Comparison of ENCODE assay signal across 6 cellular contexts in the genomic region with DNA sequence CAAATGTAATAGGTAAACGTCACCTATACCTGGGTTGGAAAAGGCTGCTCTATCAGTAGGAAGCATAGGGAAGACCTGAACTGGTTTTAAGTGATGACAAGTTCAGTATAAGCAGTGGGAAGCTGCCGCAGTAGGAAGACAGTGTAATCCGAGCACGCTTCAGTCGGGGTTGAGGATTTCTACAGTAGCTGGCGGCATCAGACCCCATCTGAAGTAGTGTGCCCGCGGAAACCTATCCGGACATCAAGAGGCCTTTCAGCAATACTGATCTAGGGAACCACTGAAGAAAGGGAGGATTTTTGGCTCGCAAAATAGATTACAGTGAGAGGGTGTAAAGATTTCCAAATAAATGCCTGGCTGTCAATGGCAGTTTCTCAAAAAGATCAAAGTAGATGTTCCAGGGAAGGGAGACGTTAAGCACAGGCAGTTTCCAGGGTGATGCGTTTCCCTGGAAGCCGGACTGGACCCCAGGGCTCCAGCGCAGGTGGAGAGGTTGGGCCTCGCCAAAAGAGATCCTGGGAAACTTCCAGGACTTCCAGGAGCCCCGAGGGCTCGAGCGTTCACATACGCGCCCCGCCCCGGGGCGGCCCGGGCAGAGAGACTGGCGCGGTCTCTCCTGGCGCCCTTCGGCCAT. TPM values are rescaled to one million over a fixed set of nuclear protein-coding genes. Genes with fewer than 3 reads are reported as not detected.
DNase-seq lines count a peak whose midpoint lies in the region; ATAC-seq, FAIRE-seq and TF ChIP-seq lines count a peak whose summit lies in the region.

No MANE protein-coding gene starts in this region.

- H3K4me1 Mint-ChIP-seq in glutamatergic neuron (ENCODE audit: low read depth, unreplicated experiment): peaks cover 42% of the 10 kb centered on the region

- H3K27me3 Mint-ChIP-seq in glutamatergic neuron (ENCODE audit: unreplicated experiment): peaks cover 31% of the 10 kb centered on the region

- peaks cover 15% of the 10 kb centered on the region for H3K4me1 ChIP-seq in A549
- peaks cover 0 to 44% (median 15%) of the 10 kb centered on the region in 4 donors for H3K4me1 ChIP-seq in tibial nerve

- peak overlapping the region; percentile 88 for H3K4me3 Mint-ChIP-seq in glutamatergic neuron (ENCODE audit: unreplicated experiment)

- peak overlapping the region; percentile 89 to 92 for H3K27ac ChIP-seq in A549
- H3K27ac ChIP-seq in tibial nerve: peak overlapping the region; percentile 66 to 86 (median 78)

- H3K36me3 ChIP-seq in tibial nerve: no peaks in the 10 kb centered on the region

- TF ChIP-seq RAD21 in A549 (conservative IDR thresholded peaks at IDR 0.05 in 1 of 2, IDR thresholded peaks at IDR 0.05 in 1 of 2): no peak

- H3K4me3 ChIP-seq in A549: peak overlapping the region; percentile 78
- H3K4me3 ChIP-seq in tibial nerve: peak overlapping the region; percentile 52 to 64 (median 58)

- peak overlapping the region; percentile 99 for H3K4me2 ChIP-seq in A549

- no peak; a peak in 1 of 6 replicates for ATAC-seq in A549
- no peak for ATAC-seq in GM21447 (IDR thresholded peaks at IDR 0.05; ENCODE audit: unreplicated experiment)

- H3K9me3 ChIP-seq in A549 (no peaks in the 10 kb centered on the region), tibial nerve (no peaks in the 10 kb centered on the region)

- H3K27me3 ChIP-seq in tibial nerve: no peaks in the 10 kb centered on the region

- peaks cover 9% of the 10 kb centered on the region for H3K36me3 Mint-ChIP-seq in glutamatergic neuron (ENCODE audit: unreplicated experiment)

- TF ChIP-seq POLR2A in A549 (IDR thresholded peaks at IDR 0.05; ENCODE audit: low read length): no peak
- no peak for TF ChIP-seq POLR2A in tibial nerve (IDR thresholded peaks at IDR 0.05)

- peaks cover 17% of the 10 kb centered on the region for H3K9me3 Mint-ChIP-seq in glutamatergic neuron (ENCODE audit: unreplicated experiment)

- POLR2A ChIA-PET in A549 (lab: Yijun Ruan, JAX): no interaction called here

- 61% methylated on average over 15 of the region's 28 CpGs for WGBS in A549 (ENCODE audit: missing lambda C conversion rate)
- 18 to 24% methylated on average over 19 to 27 of the region's 28 CpGs for WGBS in tibial nerve, 2 donors

- FAIRE-seq in A549 (lab: Jason Lieb, UNC): no peak

- TF ChIP-seq CTCF in A549 (IDR thresholded peaks at IDR 0.05) (no peak), glutamatergic neuron (IDR thresholded peaks at IDR 0.05; ENCODE audit: partially characterized antibody, unreplicated experiment) (no peak), tibial nerve (IDR thresholded peaks at IDR 0.05) (no peak)

- DNase-seq in A549 (ENCODE audit: low read depth in 1 of 2, low spot score in 1 of 2) (no peak), NCI-H2227 treated with DMSO at 0.1 percent for 48 hours (lab: John Stamatoyannopoulos, UW) (peak; percentile 53), glutamatergic neuron (no peak), tibial nerve (ENCODE audit: low spot score in 2 of 2) (no peak), HuH-7 (ENCODE audit: low spot score) (no peak)

- CTCF ChIA-PET in A549 (lab: Yijun Ruan, JAX): interaction anchor here (1.0 kb wide), 1 partner anchor 17 kb away, joined by 3 read pairs; no protein-coding TSS in a partner anchor

- TF ChIP-seq EP300 in A549 (IDR thresholded peaks at IDR 0.05) (no peak), tibial nerve (IDR thresholded peaks at IDR 0.05) (no peak)

- H3K27ac Mint-ChIP-seq in glutamatergic neuron (ENCODE audit: unreplicated experiment): peak overlapping the region; percentile 92

TF ChIP-seq in A549, 52 proteins besides CTCF, POLR2A, EP300 and RAD21:
- TF ChIP-seq POLR2AphosphoS2 (conservative IDR thresholded peaks at IDR 0.05; ENCODE audit: low read length): no peak
- no peak for TF ChIP-seq NPAS2 (CRISPR knock-in tag; IDR thresholded peaks at IDR 0.05; ENCODE audit: borderline replicate concordance)
- no peak for TF ChIP-seq SMC3 (IDR thresholded peaks at IDR 0.05)
- TF ChIP-seq, protein P1, sequence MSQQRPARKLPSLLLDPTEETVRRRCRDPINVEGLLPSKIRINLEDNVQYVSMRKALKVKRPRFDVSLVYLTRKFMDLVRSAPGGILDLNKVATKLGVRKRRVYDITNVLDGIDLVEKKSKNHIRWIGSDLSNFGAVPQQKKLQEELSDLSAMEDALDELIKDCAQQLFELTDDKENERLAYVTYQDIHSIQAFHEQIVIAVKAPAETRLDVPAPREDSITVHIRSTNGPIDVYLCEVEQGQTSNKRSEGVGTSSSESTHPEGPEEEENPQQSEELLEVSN (IDR thresholded peaks at IDR 0.05; ENCODE audit: borderline replicate concordance, low read depth): no peak
- TF ChIP-seq CEBPB (IDR thresholded peaks at IDR 0.05): no peak
- no peak for TF ChIP-seq ZFP36 (IDR thresholded peaks at IDR 0.05; ENCODE audit: borderline replicate concordance, partially characterized antibody)

RNA-seq across cellular contexts. Expression of a gene that starts 5.3 kb away (rescaled TPM):
- polyA plus RNA-seq in A549 (2011; rRNA removed) (0.30 and 0.40 TPM in 2 replicates), A549 (2017; fragmentation: RNase III; extraction: RNeasy Plus Mini Kit Qiagen cat#74134 plus additional on column Dnase treatment) (0.27 to 0.53 TPM (median 0.31 TPM) in 3 replicates)
- 0.39 and 0.41 TPM in 2 replicates for polyA plus RNA-seq in A549 (2012; cell fraction: cytosol; rRNA removed)
- 0.64 and 1.3 TPM in 2 replicates for polyA plus RNA-seq in A549 (2012; cell fraction: nucleus; rRNA removed)
- polyA minus RNA-seq in A549 (2011; rRNA and poly(A)+ RNA removed): 0.33 and 1.0 TPM in 2 replicates
- total RNA-seq in glutamatergic neuron (ENCODE audit: unreplicated experiment) (64.2 TPM), tibial nerve (10 to 100 TPM in 3 of 4 donors, 1 to 10 TPM in 1; 5.0 to 16.2 (median 13.5) TPM)

RNA-seq across cellular contexts. Expression of a gene that starts 6.1 kb away (rescaled TPM):
- 3.7 and 4.0 TPM in 2 replicates for polyA plus RNA-seq in A549 (2011; rRNA removed)
- polyA plus RNA-seq in A549 (2012; cell fraction: cytosol; rRNA removed): 4.3 and 5.2 TPM in 2 replicates
- polyA plus RNA-seq in A549 (2012; cell fraction: nucleus; rRNA removed): 9.4 and 10.4 TPM in 2 replicates
- 3.2 to 5.1 TPM (median 5.0 TPM) in 3 replicates for polyA plus RNA-seq in A549 (2017; fragmentation: RNase III; extraction: RNeasy Plus Mini Kit Qiagen cat#74134 plus additional on column Dnase treatment)
- 4.5 and 4.9 TPM in 2 replicates for polyA minus RNA-seq in A549 (2011; rRNA and poly(A)+ RNA removed)
- total RNA-seq in glutamatergic neuron (ENCODE audit: unreplicated experiment): 14.0 TPM
- total RNA-seq in tibial nerve: 10 to 100 TPM; 22.2 to 34.2 (median 24.2) TPM

RNA-seq across cellular contexts. Expression of a gene that starts 18.7 kb away (rescaled TPM):
- polyA plus RNA-seq in A549 (2011; rRNA removed) (28.7 and 33.7 TPM in 2 replicates), A549 (2017; fragmentation: RNase III; extraction: RNeasy Plus Mini Kit Qiagen cat#74134 plus additional on column Dnase treatment) (33.6 to 36.5 TPM (median 34.0 TPM) in 3 replicates)
- 58.3 and 59.8 TPM in 2 replicates for polyA plus RNA-seq in A549 (2012; cell fraction: cytosol; rRNA removed)
- 77.1 and 87.8 TPM in 2 replicates for polyA plus RNA-seq in A549 (2012; cell fraction: nucleus; rRNA removed)
- 36.0 and 41.3 TPM in 2 replicates for polyA minus RNA-seq in A549 (2011; rRNA and poly(A)+ RNA removed)
- total RNA-seq in glutamatergic neuron (ENCODE audit: unreplicated experiment) (46.7 TPM), tibial nerve (10 to 100 TPM; 37.8 to 45.3 (median 42.5) TPM)

RNA-seq across cellular contexts. Expression of a gene that starts 18.9 kb away (rescaled TPM):
- polyA plus RNA-seq in A549 (2011; rRNA removed) (129 and 181 TPM in 2 replicates), A549 (2017; fragmentation: RNase III; extraction: RNeasy Plus Mini Kit Qiagen cat#74134 plus additional on column Dnase treatment) (160 to 164 TPM (median 163 TPM) in 3 replicates)
- 262 and 310 TPM in 2 replicates for polyA plus RNA-seq in A549 (2012; cell fraction: cytosol; rRNA removed)
- polyA plus RNA-seq in A549 (2012; cell fraction: nucleus; rRNA removed): 733 and 769 TPM in 2 replicates
- polyA minus RNA-seq in A549 (2011; rRNA and poly(A)+ RNA removed): 182 and 216 TPM in 2 replicates
- total RNA-seq in glutamatergic neuron (ENCODE audit: unreplicated experiment) (99.5 TPM), tibial nerve (100 to 1,000 TPM; 111 to 207 (median 135) TPM)

RNA-seq across cellular contexts. Expression of a gene that starts 22.4 kb away (rescaled TPM):
- 0.39 and 0.42 TPM in 2 replicates for polyA plus RNA-seq in A549 (2011; rRNA removed)
- polyA plus RNA-seq in A549 (2012; cell fraction: cytosol; rRNA removed): 0.25 and 0.27 TPM in 2 replicates
- polyA plus RNA-seq in A549 (2012; cell fraction: nucleus; rRNA removed): 1.8 and 2.2 TPM in 2 replicates
- polyA plus RNA-seq in A549 (2017; fragmentation: RNase III; extraction: RNeasy Plus Mini Kit Qiagen cat#74134 plus additional on column Dnase treatment): 0.09 to 0.21 TPM (median 0.15 TPM) in 3 replicates
- polyA minus RNA-seq in A549 (2011; rRNA and poly(A)+ RNA removed): 0.21 and 0.63 TPM in 2 replicates
- total RNA-seq in glutamatergic neuron (ENCODE audit: unreplicated experiment): 0.91 TPM
- 1 to 10 TPM in 1 of 4 donors, not detected in 3; 6.9 TPM for total RNA-seq in tibial nerve
